In the genomic region with DNA sequence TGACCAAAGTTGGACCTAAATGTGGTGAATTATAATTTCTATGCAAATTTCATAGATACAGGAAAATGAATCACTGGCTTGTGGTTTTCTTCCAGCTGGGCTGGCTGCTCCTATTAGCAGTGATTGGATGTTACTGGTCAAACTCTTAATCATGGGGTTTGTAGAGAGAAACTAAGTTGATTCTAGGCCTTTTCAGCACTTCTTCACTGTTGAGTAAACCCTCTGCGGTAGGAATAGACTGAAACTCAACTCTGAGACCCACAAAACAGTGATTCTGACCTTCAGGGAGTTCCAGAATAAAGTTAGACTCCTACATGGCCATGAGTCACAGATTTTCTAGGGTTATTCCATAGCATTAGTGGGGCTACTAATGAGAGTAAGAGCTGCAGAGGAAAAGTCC, we compare ENCODE assay signal across 9 cellular contexts. TPM values are rescaled to one million over a fixed set of nuclear protein-coding genes. Genes with fewer than 3 reads are reported as not detected.
DNase-seq lines count a peak whose midpoint lies in the region; ATAC-seq lines count a peak whose summit lies in the region.
"Had no signal": no experiment of that assay in that cellular context is flagged by ENCODE, and none has a peak within 500 bp of the region (broad histone marks: within the 10 kb centered on the region; RNA-seq: fewer than 3 reads in every experiment).

No MANE protein-coding gene starts in this region.

- DNase-seq in MV-4-11 (lab: John Stamatoyannopoulos, UW) (peak; percentile 54), myocyte (ENCODE audit: low read depth) (peak; percentile 34), mesenteric fat pad (ENCODE audit: low spot score) (no peak), NCI-H1694 treated with DMSO at 0.1 percent for 48 hours (lab: John Stamatoyannopoulos, UW) (no peak), NCI-H526 (lab: John Stamatoyannopoulos, UW) (no peak), Right ventricle myocardium inferior (ENCODE audit: missing footprints) (no peak)
- DNase-seq: NCI-H146 had no signal

- ATAC-seq in GM18508 (IDR thresholded peaks at IDR 0.05; ENCODE audit: insufficient read depth, unreplicated experiment), result peak; percentile 64
- ATAC-seq in HG02588 (IDR thresholded peaks at IDR 0.05; ENCODE audit: unreplicated experiment), result peak; percentile 66
- ATAC-seq in Right ventricle myocardium inferior, result no peak

- intact Hi-C loops in Right ventricle myocardium inferior (cut with DNase I), result no loop called here

RNA-seq across cellular contexts. Expression of gene FKTN, which starts 47.9 kb away (rescaled TPM):
- 15.7 and 27.2 TPM in 2 replicates for total RNA-seq in myocyte
- polyA plus RNA-seq in myocyte (2012), result 7.0 TPM
- 13.5 TPM for total RNA-seq in mesenteric fat pad
- 6.5 TPM for total RNA-seq in Right ventricle myocardium inferior

Comparison
In these comparisons a context has a peak if more than half of its experiments do, and no peak if none do; other contexts are left out.
1. DNase-seq: peak in MV-4-11 (single experiment) and myocyte (single experiment); none in mesenteric fat pad (single experiment), NCI-H1694 treated with DMSO at 0.1 percent for 48 hours (single experiment), NCI-H526 (0 of 2) and Right ventricle myocardium inferior (single experiment).